Comparison of ENCODE assay signal across 27 cellular contexts in genomic region chrX:148135738-148136137, GRCh38.
A peak's percentile ranks its signal among the peaks of the same experiment; 100 is the strongest.
DNase-seq lines count a peak whose midpoint lies in the region; ATAC-seq and TF ChIP-seq lines count a peak whose summit lies in the region.
"Had no signal": no experiment of that assay in that cellular context is flagged by ENCODE, and none has a peak within 500 bp of the region (broad histone marks: within the 10 kb centered on the region; RNA-seq: fewer than 3 reads in every experiment).

No MANE protein-coding gene starts in this region.

- H3K9me3 ChIP-seq in RWPE2 (ENCODE audit: severe bottlenecking) (no peaks in the 10 kb centered on the region), T-helper 17 cell (ENCODE audit: control insufficient read depth, low read length, poor library complexity, severe bottlenecking) (no peaks in the 10 kb centered on the region)
- H3K9me3 ChIP-seq: adrenal gland, left ventricle myocardium inferior, mucosa of descending colon, prostate gland, transverse colon had no signal

- no peaks in the 10 kb centered on the region for H3K36me3 ChIP-seq in RWPE2 (ENCODE audit: low read depth)
- H3K36me3 ChIP-seq: adrenal gland, left ventricle myocardium inferior, prostate gland, transverse colon, WERI-Rb-1 had no signal

- H3K27me3 Mint-ChIP-seq in T-helper 17 cell, result no peaks in the 10 kb centered on the region

- no peaks in the 10 kb centered on the region for H3K36me3 Mint-ChIP-seq in T-helper 17 cell (ENCODE audit: low read depth)
- H3K36me3 Mint-ChIP-seq: CD8-positive, alpha-beta memory T cell had no signal

- H3K4me3 ChIP-seq in RWPE2 (ENCODE audit: severe bottlenecking) (no peak overlapping the region), skeletal muscle cell (ENCODE audit: low read depth, low read length) (no peak overlapping the region)
- H3K4me3 ChIP-seq: adrenal gland, GM23338, left ventricle myocardium inferior, mucosa of descending colon, prostate gland, transverse colon had no signal

- no peaks in the 10 kb centered on the region for H3K4me1 Mint-ChIP-seq in T-helper 17 cell
- H3K4me1 Mint-ChIP-seq: CD8-positive, alpha-beta memory T cell had no signal

- H3K4me3 Mint-ChIP-seq in T-helper 17 cell, result no peak overlapping the region
- H3K4me3 Mint-ChIP-seq: CD8-positive, alpha-beta memory T cell; GM23338 had no signal

- H3K27ac ChIP-seq in RWPE2 (ENCODE audit: poor library complexity, severe bottlenecking), result no peak overlapping the region
- H3K27ac ChIP-seq: adrenal gland, left ventricle myocardium inferior, prostate gland, transverse colon, WERI-Rb-1 had no signal

- H3K27ac Mint-ChIP-seq in T-helper 17 cell, result no peak overlapping the region
- H3K27ac Mint-ChIP-seq: CD8-positive, alpha-beta memory T cell; GM23338 had no signal

- TF ChIP-seq CTCF in RWPE2 (IDR thresholded peaks at IDR 0.05; ENCODE audit: poor library complexity, severe bottlenecking), result no peak

- peak; percentile 67 for ATAC-seq in RWPE2 (ENCODE audit: low read depth)
- ATAC-seq in T-helper 17 cell, result no peak
- no peak for ATAC-seq in HG03520 (IDR thresholded peaks at IDR 0.05; ENCODE audit: unreplicated experiment)
- no peak for ATAC-seq in HG03571 (IDR thresholded peaks at IDR 0.05; ENCODE audit: unreplicated experiment)
- ATAC-seq: GM23338; mucosa of descending colon; stimulated activated naive CD8-positive, alpha-beta T cell treated with anti-CD3 and anti-CD28 coated beads, Interleukin-15, Interleukin-2, amounts not matched to agents 100 U/mL and 50 U/mL, for 24 hours had no signal

- no peaks in the 10 kb centered on the region for H3K27me3 ChIP-seq in RWPE2 (ENCODE audit: insufficient read depth, poor library complexity, severe bottlenecking)
- H3K27me3 ChIP-seq: adrenal gland, transverse colon had no signal

- no peaks in the 10 kb centered on the region for H3K4me1 ChIP-seq in RWPE2 (ENCODE audit: insufficient read depth, poor library complexity, severe bottlenecking)
- H3K4me1 ChIP-seq: adrenal gland, left ventricle myocardium inferior, prostate gland, transverse colon had no signal

- DNase-seq in LHCN-M2 (ENCODE audit: low read depth) (peak; percentile 5), RWPE2 (ENCODE audit: low spot score) (no peak), fibroblast of gingiva (ENCODE audit: low read depth) (peak; percentile 0), skeletal muscle cell (ENCODE audit: low read depth) (peak; percentile 64), T-helper 17 cell (no peak)
- DNase-seq: activated CD8-positive, alpha-beta memory T cell treated with anti-CD3 and anti-CD28 coated beads, Interleukin-2, amount 50 U/mL, for 48 hours; activated effector memory CD4-positive, alpha-beta T cell treated with Interleukin-2 at 50 U/mL for 16 hours; CD8-positive, alpha-beta memory T cell; central memory CD4-positive, alpha-beta T cell; erythroblast; head of caudate nucleus; Kasumi-1; left ventricle myocardium inferior; mucosa of descending colon; NCI-H1417 treated with DMSO at 0.1 percent for 48 hours; NCI-H774; small intestine; stimulated activated CD4-positive, alpha-beta T cell treated with anti-CD3 and anti-CD28 coated beads, Interleukin-4, amount 100 ng/mL, for 1 hour; stimulated activated naive CD8-positive, alpha-beta T cell treated with anti-CD3 and anti-CD28 coated beads, Interleukin-15, Interleukin-2, amounts not matched to agents 100 U/mL and 50 U/mL, for 24 hours; T-helper 2 cell; transverse colon; WERI-Rb-1 had no signal

Comparison
In these comparisons a context has a peak if more than half of its experiments do, and no peak if none do; other contexts are left out.
1. DNase-seq: peak in LHCN-M2 (single experiment), fibroblast of gingiva (single experiment) and skeletal muscle cell (single experiment); none in RWPE2 (single experiment) and T-helper 17 cell (0 of 3).